1 cellular context compared by ENCODE assay signal in the genomic region with DNA sequence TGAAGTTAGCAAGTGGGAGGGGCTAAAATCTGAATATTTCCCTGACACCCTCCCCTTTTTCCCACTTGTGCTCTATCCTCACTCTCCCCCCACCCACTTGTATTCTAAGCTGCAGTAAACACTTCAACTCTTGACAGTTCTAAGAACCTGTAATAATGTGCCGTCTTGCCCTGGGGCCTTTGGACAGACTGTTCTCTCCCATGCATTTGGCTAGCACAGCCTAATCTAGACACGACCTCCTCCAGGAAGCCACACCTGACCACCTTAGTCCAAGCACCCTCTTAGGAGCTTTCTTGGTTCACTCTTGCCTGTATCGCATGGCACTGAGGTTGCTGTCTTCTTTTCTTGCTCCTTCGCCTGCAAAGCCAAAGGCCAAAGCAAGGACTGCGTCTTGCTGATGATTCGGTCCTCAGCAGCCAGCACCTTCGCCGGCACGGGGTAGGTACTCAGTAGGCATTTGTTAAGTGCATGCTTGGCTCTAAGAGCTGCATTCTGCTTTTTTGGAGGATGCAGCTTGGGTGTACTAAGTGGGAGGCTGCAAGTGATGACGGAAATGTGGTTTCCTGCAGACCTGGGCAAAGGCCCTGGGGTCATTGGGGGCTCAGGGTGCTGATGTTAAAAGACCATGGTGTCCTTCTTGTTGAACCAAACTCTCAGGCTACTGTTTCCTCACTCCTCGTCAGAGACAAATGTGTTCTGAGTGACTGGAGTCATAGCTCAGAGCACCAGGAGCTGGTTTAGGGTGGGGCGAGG.
TF ChIP-seq lines count a peak whose summit lies in the region.

No MANE protein-coding gene starts in this region.

TF ChIP-seq in IMR-90, 13 proteins besides CTCF, POLR2A, EP300 and RAD21 (continued from another document):
- TF ChIP-seq RCOR1 (IDR thresholded peaks at IDR 0.05; ENCODE audit: insufficient replicate concordance, low read length) = no peak
- no peak for TF ChIP-seq BHLHE40 (IDR thresholded peaks at IDR 0.05; ENCODE audit: low read depth, low read length)
- no peak for TF ChIP-seq SMC3 (IDR thresholded peaks at IDR 0.05; ENCODE audit: low read depth, low read length)
TF ChIP-seq in IMR-90: peak in this region for 0.
